In genomic region chr11:19777342-19778102, GRCh38 we compare ENCODE assay signal across 8 cellular contexts.
DNase-seq lines count a peak whose midpoint lies in the region; ATAC-seq and TF ChIP-seq lines count a peak whose summit lies in the region.

No MANE protein-coding gene starts in this region.

- no peaks in the 10 kb centered on the region for H3K4me1 ChIP-seq in left lung
- H3K4me1 ChIP-seq in thoracic aorta (ENCODE audit: control insufficient read depth in 1 of 2, low read depth in 2 of 2) = peaks cover 39 to 75% of the 10 kb centered on the region in 2 donors

- TF ChIP-seq CTCF in brain microvascular endothelial cell (IDR thresholded peaks at IDR 0.05; ENCODE audit: low read depth, low read length, missing control alignments) (no peak), left lung (IDR thresholded peaks at IDR 0.05) (no peak), thoracic aorta (IDR thresholded peaks at IDR 0.05) (no peak)

- H3K36me3 ChIP-seq in brain microvascular endothelial cell (replicated peaks) (no peaks in the 10 kb centered on the region), left lung (no peaks in the 10 kb centered on the region), thoracic aorta (no peaks in the 10 kb centered on the region)

- ATAC-seq in GM19468 (IDR thresholded peaks at IDR 0.05; ENCODE audit: extremely low read depth, unreplicated experiment) (peak; percentile 47), HG03460 (IDR thresholded peaks at IDR 0.05; ENCODE audit: unreplicated experiment) (peak; percentile 73), left lung (peak; percentile 68), thoracic aorta (ENCODE audit: insufficient number of reproducible peaks, low FRiP score, low read depth) (no peak)

- H3K27ac ChIP-seq in brain microvascular endothelial cell = no peak overlapping the region
- peak overlapping the region in 1 of 2 donors; percentile 53 for H3K27ac ChIP-seq in left lung
- peak overlapping the region in 1 of 2 donors; percentile 28 for H3K27ac ChIP-seq in thoracic aorta

- H3K9me3 ChIP-seq in left lung = no peaks in the 10 kb centered on the region
- H3K9me3 ChIP-seq in thoracic aorta = no peaks in the 10 kb centered on the region

- intact Hi-C loops in left lung (cut with DNase I) = no loop called here

- H3K27me3 ChIP-seq in brain microvascular endothelial cell (replicated peaks) = no peaks in the 10 kb centered on the region
- H3K27me3 ChIP-seq in left lung = peaks cover 0 to 42% of the 10 kb centered on the region in 2 donors
- H3K27me3 ChIP-seq in thoracic aorta (replicated peaks; ENCODE audit: insufficient read depth) = no peaks in the 10 kb centered on the region

- DNase-seq in brain microvascular endothelial cell (peak; percentile 77), left lung (no peak), thoracic aorta (ENCODE audit: low spot score) (no peak), NCI-H82 (lab: John Stamatoyannopoulos, UW) (no peak), SIG-M5 treated with dmso at 0.1 percent for 504 hours (lab: John Stamatoyannopoulos, UW; ENCODE audit: unreplicated experiment) (no peak)

- H3K4me3 ChIP-seq in GM08714 (ENCODE audit: low read length) = peak overlapping the region; percentile 57
- peak overlapping the region; percentile 47 for H3K4me3 ChIP-seq in brain microvascular endothelial cell (ENCODE audit: low read depth, low read length)
- H3K4me3 ChIP-seq in left lung = peak overlapping the region; percentile 35 to 42
- peak overlapping the region; percentile 65 for H3K4me3 ChIP-seq in thoracic aorta

- in situ Hi-C loops in brain microvascular endothelial cell (cut with HindIII; ENCODE audit: low pct_ligation_motif_present, low sequenced_read_pairs) = no loop called here
